23 cellular contexts compared by ENCODE assay signal in genomic region chr18:31098878-31099277, GRCh38. TPM values are rescaled to one million over a fixed set of nuclear protein-coding genes. Genes with fewer than 3 reads are reported as not detected.
A peak's percentile ranks its signal among the peaks of the same experiment; 100 is the strongest.
DNase-seq lines count a peak whose midpoint lies in the region; TF ChIP-seq lines count a peak whose summit lies in the region.
"Had no signal": no experiment of that assay in that cellular context is flagged by ENCODE, and none has a peak within 500 bp of the region (broad histone marks: within the 10 kb centered on the region; RNA-seq: fewer than 3 reads in every experiment).

No MANE protein-coding gene starts in this region.

- peak overlapping the region; percentile 6 for H3K27ac ChIP-seq in cardiac muscle cell
- H3K27ac ChIP-seq in right atrium auricular region = peak overlapping the region in 1 of 2 donors; percentile 94
- H3K27ac ChIP-seq in mucosa of rectum (ENCODE audit: low read depth in 2 of 2, low read length in 2 of 2) = peak overlapping the region; percentile 96 to 99
- H3K27ac ChIP-seq in transverse colon = peak overlapping the region; percentile 92 to 98 (median 96)
- no peak overlapping the region for H3K27ac ChIP-seq in endodermal cell (ENCODE audit: low read depth, low read length)
- H3K27ac ChIP-seq: coronary artery, upper lobe of right lung had no signal

- H3K9me3 ChIP-seq in cardiac muscle cell (ENCODE audit: low read depth) (no peaks in the 10 kb centered on the region), right atrium auricular region (no peaks in the 10 kb centered on the region), mucosa of rectum (ENCODE audit: control insufficient read depth in 2 of 2, low read length in 2 of 2) (no peaks in the 10 kb centered on the region), transverse colon (no peaks in the 10 kb centered on the region), endodermal cell (ENCODE audit: control insufficient read depth, low read length) (no peaks in the 10 kb centered on the region)
- H3K9me3 ChIP-seq: heart left ventricle, upper lobe of right lung had no signal

- intact Hi-C loops in dendritic cell treated with granulocyte-macrophage colony-stimulating factor and Interleukin-4, amounts not matched to agents 40 ng/mL and 50 ng/mL, for 4 days (cut with micrococcal nuclease) = no loop called here
- intact Hi-C loops in transverse colon (cut with DNase I; ENCODE audit: low total_unique reads) = no loop called here

- H3K9me3 Mint-ChIP-seq in dendritic cell treated with granulocyte-macrophage colony-stimulating factor and Interleukin-4, amounts not matched to agents 40 ng/mL and 50 ng/mL, for 4 days = no peaks in the 10 kb centered on the region
- no peaks in the 10 kb centered on the region for H3K9me3 Mint-ChIP-seq in endodermal cell
- H3K9me3 Mint-ChIP-seq: GM23338 had no signal

- H3K4me3 Mint-ChIP-seq in dendritic cell treated with granulocyte-macrophage colony-stimulating factor and Interleukin-4, amounts not matched to agents 40 ng/mL and 50 ng/mL, for 4 days = no peak overlapping the region
- no peak overlapping the region for H3K4me3 Mint-ChIP-seq in endodermal cell
- H3K4me3 Mint-ChIP-seq: natural killer cell had no signal

- in situ Hi-C loops in transverse colon (cut with MboI; ENCODE audit: low pct_ligation_motif_present in 1 of 4, low pct_unique_long_range_greater_than_20kb in 1 of 4, low sequenced_read_pairs in 3 of 4) = loop anchor here in 3 of 4 donors (25.0 kb wide), 3 partner anchors 313 to 438 kb away; no protein-coding TSS in a partner anchor

- H3K27ac Mint-ChIP-seq in dendritic cell treated with granulocyte-macrophage colony-stimulating factor and Interleukin-4, amounts not matched to agents 40 ng/mL and 50 ng/mL, for 4 days = peak overlapping the region; percentile 98
- no peak overlapping the region for H3K27ac Mint-ChIP-seq in endodermal cell
- H3K27ac Mint-ChIP-seq: CD4-positive, alpha-beta memory T cell; GM23338; natural killer cell had no signal

- H3K4me1 ChIP-seq in cardiac muscle cell (ENCODE audit: low read depth) = peaks cover 16% of the 10 kb centered on the region
- no peaks in the 10 kb centered on the region for H3K4me1 ChIP-seq in right atrium auricular region
- peaks cover 3 to 28% of the 10 kb centered on the region in 2 donors for H3K4me1 ChIP-seq in mucosa of rectum (ENCODE audit: control insufficient read depth in 2 of 2, insufficient read depth in 2 of 2, low read length in 2 of 2)
- peaks cover 0 to 30% (median 19%) of the 10 kb centered on the region in 4 donors for H3K4me1 ChIP-seq in transverse colon
- H3K4me1 ChIP-seq in endodermal cell (ENCODE audit: control insufficient read depth, insufficient read depth, low read length) = no peaks in the 10 kb centered on the region
- H3K4me1 ChIP-seq: upper lobe of right lung had no signal

- TF ChIP-seq POLR2A in transverse colon (IDR thresholded peaks at IDR 0.05) = no peak

- H3K36me3 ChIP-seq in cardiac muscle cell (no peaks in the 10 kb centered on the region), right atrium auricular region (no peaks in the 10 kb centered on the region), mucosa of rectum (ENCODE audit: control insufficient read depth in 2 of 2, insufficient read depth in 2 of 2, low read length in 2 of 2) (no peaks in the 10 kb centered on the region), transverse colon (no peaks in the 10 kb centered on the region), endodermal cell (ENCODE audit: control insufficient read depth, insufficient read depth, low read length) (no peaks in the 10 kb centered on the region)
- H3K36me3 ChIP-seq: heart left ventricle, upper lobe of right lung had no signal

- peaks cover 20% of the 10 kb centered on the region for H3K27me3 Mint-ChIP-seq in dendritic cell treated with granulocyte-macrophage colony-stimulating factor and Interleukin-4, amounts not matched to agents 40 ng/mL and 50 ng/mL, for 4 days
- H3K27me3 Mint-ChIP-seq in endodermal cell (ENCODE audit: insufficient read depth) = no peaks in the 10 kb centered on the region

- peaks cover 50% of the 10 kb centered on the region for H3K4me1 Mint-ChIP-seq in dendritic cell treated with granulocyte-macrophage colony-stimulating factor and Interleukin-4, amounts not matched to agents 40 ng/mL and 50 ng/mL, for 4 days (ENCODE audit: low read depth)
- peaks cover 50% of the 10 kb centered on the region for H3K4me1 Mint-ChIP-seq in endodermal cell
- H3K4me1 Mint-ChIP-seq: CD4-positive, alpha-beta memory T cell; natural killer cell had no signal

- peak overlapping the region in 1 of 2 donors; percentile 57 for H3K9ac ChIP-seq in mucosa of rectum (ENCODE audit: low read depth in 1 of 2, low read length in 2 of 2)
- no peak overlapping the region for H3K9ac ChIP-seq in endodermal cell (ENCODE audit: extremely low read depth, low read length, poor library complexity, severe bottlenecking)

- TF ChIP-seq EP300 in transverse colon (IDR thresholded peaks at IDR 0.05; ENCODE audit: low read depth) = no peak

- H3K27me3 ChIP-seq in cardiac muscle cell (no peaks in the 10 kb centered on the region), right atrium auricular region (no peaks in the 10 kb centered on the region), mucosa of rectum (ENCODE audit: control insufficient read depth in 2 of 2, insufficient read depth in 2 of 2, low read length in 2 of 2) (no peaks in the 10 kb centered on the region), transverse colon (peaks cover 5% of the 10 kb centered on the region), endodermal cell (ENCODE audit: control insufficient read depth, insufficient read depth, low read length, poor library complexity, severe bottlenecking) (no peaks in the 10 kb centered on the region)
- H3K27me3 ChIP-seq: upper lobe of right lung had no signal

- TF ChIP-seq CTCF in cardiac muscle cell (IDR thresholded peaks at IDR 0.05; ENCODE audit: low read depth, low read length) (no peak), right atrium auricular region (IDR thresholded peaks at IDR 0.05) (no peak), transverse colon (IDR thresholded peaks at IDR 0.05) (no peak), endodermal cell (conservative IDR thresholded peaks at IDR 0.05) (no peak)

- no peak overlapping the region for H3K4me3 ChIP-seq in cardiac muscle cell
- no peak overlapping the region for H3K4me3 ChIP-seq in right atrium auricular region
- H3K4me3 ChIP-seq in mucosa of rectum (ENCODE audit: low read length in 2 of 2) = peak overlapping the region; percentile 78 to 81
- peak overlapping the region in 2 of 4 donors; percentile 3 to 82 for H3K4me3 ChIP-seq in transverse colon
- H3K4me3 ChIP-seq in endodermal cell (ENCODE audit: low read length) = no peak overlapping the region
- H3K4me3 ChIP-seq: coronary artery, GM23338, upper lobe of right lung had no signal

- H3K36me3 Mint-ChIP-seq in dendritic cell treated with granulocyte-macrophage colony-stimulating factor and Interleukin-4, amounts not matched to agents 40 ng/mL and 50 ng/mL, for 4 days (ENCODE audit: low read depth) = peaks cover 33% of the 10 kb centered on the region
- peaks cover 3% of the 10 kb centered on the region for H3K36me3 Mint-ChIP-seq in endodermal cell (ENCODE audit: low read depth)
- H3K36me3 Mint-ChIP-seq: CD4-positive, alpha-beta memory T cell had no signal

- DNase-seq in cardiac muscle cell (ENCODE audit: low read depth in 1 of 2, low spot score in 1 of 2) (no peak), right atrium auricular region (ENCODE audit: low spot score) (no peak), transverse colon (no peak), UCSD-AML1 (lab: John Stamatoyannopoulos, UW; ENCODE audit: unreplicated experiment) (no peak), endodermal cell (no peak), iPS-NIHi11 (ENCODE audit: low spot score) (no peak)
- DNase-seq: 8988T; activated gamma-delta T cell; CD4-positive, alpha-beta memory T cell; DMS53; GDM1; heart left ventricle; KBM-7; mesenchymal stem cell; natural killer cell; NCI-H146; NCI-H524 treated with DMSO at 0.1 percent for 48 hours; upper lobe of right lung had no signal

RNA-seq across cellular contexts. Expression of gene DSC2, which starts 3.3 kb away (rescaled TPM):
- total RNA-seq in cardiac muscle cell (14.9 and 19.0 TPM in 2 replicates), right atrium auricular region (10 to 100 TPM; 19.3 to 19.5 TPM), transverse colon (100 to 1,000 TPM in 2 of 4 donors, 10 to 100 TPM in 2; 14.5 to 113 (median 86.1) TPM), endodermal cell (10 to 100 TPM; 58.4 to 72.4 TPM)
- 15.9 and 19.8 TPM in 2 replicates for polyA plus RNA-seq in cardiac muscle cell
- 22.7 TPM for polyA plus RNA-seq in endodermal cell (2013, experiment 1 of 2)
- 21.9 TPM for polyA plus RNA-seq in endodermal cell (2013, experiment 2 of 2)
- total RNA-seq: CD4-positive, alpha-beta memory T cell; T-helper 1 cell treated with Interleukin-12 subunit alpha and Interleukin-12 subunit beta and Interleukin-4 antibody, amounts not matched to agents 30 ng/mL and 1 ng/mL, for 36 hours had no signal
- polyA plus RNA-seq: CD4-positive, alpha-beta memory T cell had no signal

RNA-seq across cellular contexts. Expression of gene DSC3, which starts 56.3 kb away (rescaled TPM):
- total RNA-seq in cardiac muscle cell (1.2 and 3.3 TPM in 2 replicates), right atrium auricular region (1 to 10 TPM; 3.1 to 5.1 TPM), transverse colon (under 1 TPM in 2 of 4 donors, not detected in 2; 0.14 to 0.16 TPM), endodermal cell (under 1 TPM; 0.26 to 0.53 TPM)
- polyA plus RNA-seq in cardiac muscle cell = 0.81 and 1.5 TPM in 2 replicates
- 1.6 TPM for polyA plus RNA-seq in endodermal cell (2013, experiment 1 of 2)
- 1.0 TPM for polyA plus RNA-seq in endodermal cell (2013, experiment 2 of 2)
- total RNA-seq: CD4-positive, alpha-beta memory T cell; natural killer cell; T-helper 1 cell treated with Interleukin-12 subunit alpha and Interleukin-12 subunit beta and Interleukin-4 antibody, amounts not matched to agents 30 ng/mL and 1 ng/mL, for 36 hours had no signal
- polyA plus RNA-seq: CD4-positive, alpha-beta memory T cell had no signal

Comparison
In these comparisons a context has a peak if more than half of its experiments do, and no peak if none do; other contexts are left out.
1. H3K4me3 ChIP-seq: peak in mucosa of rectum (2 of 2); none in cardiac muscle cell (single experiment), right atrium auricular region (0 of 2) and endodermal cell (single experiment).